Comparison of ENCODE assay signal across 8 cellular contexts in genomic region chr11:727859-728748, GRCh38. TPM values are rescaled to one million over a fixed set of nuclear protein-coding genes. Genes with fewer than 3 reads are reported as not detected.
DNase-seq lines count a peak whose midpoint lies in the region; ATAC-seq, FAIRE-seq and TF ChIP-seq lines count a peak whose summit lies in the region.

No MANE protein-coding gene starts in this region.

- no peak overlapping the region for H3K4me3 ChIP-seq in Peyer's patch
- peak overlapping the region; percentile 33 to 55 for H3K4me3 ChIP-seq in neutrophil (ENCODE audit: low read depth in 1 of 2, low read length in 1 of 2)

- H3K36me3 Mint-ChIP-seq in activated T-helper 2 cell treated with anti-CD3 and anti-CD28 coated beads, Interferon-gamma antibody, Interleukin-2, Interleukin-4, amounts not matched to agents 10 μg/mL and 5 μg/mL and 100 μg/mL, durations not matched to agents 14 hours and 24 hours and 36 hours (ENCODE audit: low read depth), result no peaks in the 10 kb centered on the region

- peak; percentile 84 to 93 (median 92) for DNase-seq in Peyer's patch
- peak; percentile 73 for DNase-seq in activated T-helper 2 cell treated with anti-CD3 and anti-CD28 coated beads, Interferon-gamma antibody, Interleukin-2, Interleukin-4, amounts not matched to agents 10 μg/mL and 5 μg/mL and 100 μg/mL, durations not matched to agents 14 hours and 24 hours and 36 hours (ENCODE audit: low spot score)
- DNase-seq in fibroblast of the conjunctiva (ENCODE audit: low read depth), result peak; percentile 85
- peak; percentile 82 for DNase-seq in superior temporal gyrus (ENCODE audit: extremely low spot score)
- DNase-seq in NCI-H2107 (lab: John Stamatoyannopoulos, UW), result no peak

- H3K27ac ChIP-seq in Peyer's patch, result peak overlapping the region in 1 of 4 donors; percentile 61
- peak overlapping the region; percentile 88 for H3K27ac ChIP-seq in neutrophil

- FAIRE-seq in G401.6 (lab: Jason Lieb, UNC), result peak; percentile 49

- H3K9me3 Mint-ChIP-seq in activated T-helper 2 cell treated with anti-CD3 and anti-CD28 coated beads, Interferon-gamma antibody, Interleukin-2, Interleukin-4, amounts not matched to agents 10 μg/mL and 5 μg/mL and 100 μg/mL, durations not matched to agents 14 hours and 24 hours and 36 hours, result no peaks in the 10 kb centered on the region

- no peak overlapping the region for H3K4me3 Mint-ChIP-seq in activated T-helper 2 cell treated with anti-CD3 and anti-CD28 coated beads, Interferon-gamma antibody, Interleukin-2, Interleukin-4, amounts not matched to agents 10 μg/mL and 5 μg/mL and 100 μg/mL, durations not matched to agents 14 hours and 24 hours and 36 hours (ENCODE audit: low read depth)

- ATAC-seq in HG03175 (IDR thresholded peaks at IDR 0.05; ENCODE audit: unreplicated experiment), result peak; percentile 35

- H3K9me3 ChIP-seq in Peyer's patch (no peaks in the 10 kb centered on the region), neutrophil (no peaks in the 10 kb centered on the region)

- intact Hi-C loops in activated T-helper 2 cell treated with anti-CD3 and anti-CD28 coated beads, Interferon-gamma antibody, Interleukin-2, Interleukin-4, amounts not matched to agents 10 μg/mL and 5 μg/mL and 100 μg/mL, durations not matched to agents 14 hours and 24 hours and 36 hours (cut with micrococcal nuclease), result loop anchor here (2.0 to 10.0 kb wide), 2 partner anchors 19 to 113 kb away; partner anchors contain the start of genes IRF7 and TALDO1

- H3K4me1 Mint-ChIP-seq in activated T-helper 2 cell treated with anti-CD3 and anti-CD28 coated beads, Interferon-gamma antibody, Interleukin-2, Interleukin-4, amounts not matched to agents 10 μg/mL and 5 μg/mL and 100 μg/mL, durations not matched to agents 14 hours and 24 hours and 36 hours (ENCODE audit: low read depth), result peaks cover 4% of the 10 kb centered on the region

- TF ChIP-seq POLR2A in Peyer's patch (IDR thresholded peaks at IDR 0.05), result no peak

- H3K36me3 ChIP-seq in Peyer's patch, result peaks cover 0 to 12% (median 0%) of the 10 kb centered on the region in 3 donors
- no peaks in the 10 kb centered on the region for H3K36me3 ChIP-seq in neutrophil

- peaks cover 3% of the 10 kb centered on the region for H3K27me3 Mint-ChIP-seq in activated T-helper 2 cell treated with anti-CD3 and anti-CD28 coated beads, Interferon-gamma antibody, Interleukin-2, Interleukin-4, amounts not matched to agents 10 μg/mL and 5 μg/mL and 100 μg/mL, durations not matched to agents 14 hours and 24 hours and 36 hours (ENCODE audit: low read depth)

- TF ChIP-seq CTCF in Peyer's patch (IDR thresholded peaks at IDR 0.05) (peak; percentile 95 to 99 (median 99)), neutrophil (IDR thresholded peaks at IDR 0.05) (peak; percentile 99)

- H3K4me1 ChIP-seq in Peyer's patch, result peaks cover 3 to 52% (median 16%) of the 10 kb centered on the region in 4 donors
- peaks cover 51 to 58% of the 10 kb centered on the region in 2 experiments for H3K4me1 ChIP-seq in neutrophil (ENCODE audit: control insufficient read depth in 1 of 2, insufficient read depth in 1 of 2, low read depth in 1 of 2, low read length in 1 of 2)

- H3K27me3 ChIP-seq in Peyer's patch (no peaks in the 10 kb centered on the region), neutrophil (peaks cover 26% of the 10 kb centered on the region)

- H3K27ac Mint-ChIP-seq in activated T-helper 2 cell treated with anti-CD3 and anti-CD28 coated beads, Interferon-gamma antibody, Interleukin-2, Interleukin-4, amounts not matched to agents 10 μg/mL and 5 μg/mL and 100 μg/mL, durations not matched to agents 14 hours and 24 hours and 36 hours, result no peak overlapping the region

RNA-seq across cellular contexts. Expression of gene TALDO1, which starts 19.2 kb away (rescaled TPM):
- total RNA-seq in Peyer's patch, result 100 to 1,000 TPM; 140 to 175 (median 149) TPM
- 270 and 275 TPM in 2 replicates for total RNA-seq in activated T-helper 2 cell treated with anti-CD3 and anti-CD28 coated beads, Interferon-gamma antibody, Interleukin-2, Interleukin-4, amounts not matched to agents 10 μg/mL and 5 μg/mL and 100 μg/mL, durations not matched to agents 14 hours and 24 hours and 36 hours

RNA-seq across cellular contexts. Expression of gene EPS8L2, which starts 22.1 kb away (rescaled TPM):
- total RNA-seq in Peyer's patch, result 100 to 1,000 TPM; 258 to 710 (median 672) TPM
- 17.8 and 24.6 TPM in 2 replicates for total RNA-seq in activated T-helper 2 cell treated with anti-CD3 and anti-CD28 coated beads, Interferon-gamma antibody, Interleukin-2, Interleukin-4, amounts not matched to agents 10 μg/mL and 5 μg/mL and 100 μg/mL, durations not matched to agents 14 hours and 24 hours and 36 hours

RNA-seq across cellular contexts. Expression of gene TMEM80, which starts 32.5 kb away (rescaled TPM):
- 10 to 100 TPM; 10.7 to 58.9 (median 44.5) TPM for total RNA-seq in Peyer's patch
- total RNA-seq in activated T-helper 2 cell treated with anti-CD3 and anti-CD28 coated beads, Interferon-gamma antibody, Interleukin-2, Interleukin-4, amounts not matched to agents 10 μg/mL and 5 μg/mL and 100 μg/mL, durations not matched to agents 14 hours and 24 hours and 36 hours, result 11.4 and 13.0 TPM in 2 replicates

RNA-seq across cellular contexts. Expression of gene DEAF1, which starts 33.1 kb away (rescaled TPM):
- 10 to 100 TPM; 14.9 to 56.2 (median 47.0) TPM for total RNA-seq in Peyer's patch
- total RNA-seq in activated T-helper 2 cell treated with anti-CD3 and anti-CD28 coated beads, Interferon-gamma antibody, Interleukin-2, Interleukin-4, amounts not matched to agents 10 μg/mL and 5 μg/mL and 100 μg/mL, durations not matched to agents 14 hours and 24 hours and 36 hours, result 61.2 and 72.0 TPM in 2 replicates

RNA-seq across cellular contexts. Expression of gene GATD1, which starts 49.2 kb away (rescaled TPM):
- 10 to 100 TPM; 47.6 to 81.7 (median 52.9) TPM for total RNA-seq in Peyer's patch
- 68.0 and 75.2 TPM in 2 replicates for total RNA-seq in activated T-helper 2 cell treated with anti-CD3 and anti-CD28 coated beads, Interferon-gamma antibody, Interleukin-2, Interleukin-4, amounts not matched to agents 10 μg/mL and 5 μg/mL and 100 μg/mL, durations not matched to agents 14 hours and 24 hours and 36 hours

Comparison
In these comparisons a context has a peak if more than half of its experiments do, and no peak if none do; other contexts are left out.
1. H3K4me3 ChIP-seq: peak in neutrophil (2 of 2); none in Peyer's patch (0 of 4).
2. RNA of gene EPS8L2, which starts 22.1 kb away (total RNA-seq): 258 to 710 TPM in Peyer's patch; 17.8 to 24.6 TPM in activated T-helper 2 cell treated with anti-CD3 and anti-CD28 coated beads, Interferon-gamma antibody, Interleukin-2, Interleukin-4, amounts not matched to agents 10 μg/mL and 5 μg/mL and 100 μg/mL, durations not matched to agents 14 hours and 24 hours and 36 hours; every median in the first group is over 10 times any median in the second.